1 cellular context compared by ENCODE assay signal in genomic region chr17:27546624-27547300, GRCh38.
TF ChIP-seq lines count a peak whose summit lies in the region.

No MANE protein-coding gene starts in this region.

TF ChIP-seq in WTC11, 78 proteins besides CTCF, POLR2A, EP300 and RAD21 (continued from another document):
- TF ChIP-seq ZNF532 (CRISPR knock-in tag; IDR thresholded peaks at IDR 0.05; ENCODE audit: borderline replicate concordance), result no peak
- no peak for TF ChIP-seq NR1H2 (CRISPR knock-in tag; IDR thresholded peaks at IDR 0.05)
- no peak for TF ChIP-seq ZNF512 (CRISPR knock-in tag; IDR thresholded peaks at IDR 0.05; ENCODE audit: borderline replicate concordance)
TF ChIP-seq in WTC11: peak in this region for 0.
